Comparison of ENCODE assay signal across 24 cellular contexts in genomic region chr13:27126877-27127276, GRCh38. TPM values are rescaled to one million over a fixed set of nuclear protein-coding genes. Genes with fewer than 3 reads are reported as not detected.
A peak's percentile ranks its signal among the peaks of the same experiment; 100 is the strongest.
DNase-seq lines count a peak whose midpoint lies in the region; ATAC-seq and TF ChIP-seq lines count a peak whose summit lies in the region.
"Had no signal": no experiment of that assay in that cellular context is flagged by ENCODE, and none has a peak within 500 bp of the region (broad histone marks: within the 10 kb centered on the region; RNA-seq: fewer than 3 reads in every experiment).

No MANE protein-coding gene starts in this region.

- H3K27me3 Mint-ChIP-seq in activated T-cell treated with anti-CD3 and anti-CD28 coated beads, Interleukin-2, amount 50 U/mL, for 24 hours: no peaks in the 10 kb centered on the region
- H3K27me3 Mint-ChIP-seq in WTC11 (ENCODE audit: low read depth): no peaks in the 10 kb centered on the region
- H3K27me3 Mint-ChIP-seq in naive B cell: no peaks in the 10 kb centered on the region

- H3K4me3 ChIP-seq in GM12865 (ENCODE audit: low read depth, low read length): no peak overlapping the region
- H3K4me3 ChIP-seq: left lung, transverse colon had no signal

- H3K9me3 Mint-ChIP-seq in activated T-cell treated with anti-CD3 and anti-CD28 coated beads, Interleukin-2, amount 50 U/mL, for 24 hours: peaks cover 26% of the 10 kb centered on the region
- peaks cover 38% of the 10 kb centered on the region for H3K9me3 Mint-ChIP-seq in WTC11
- H3K9me3 Mint-ChIP-seq in naive B cell: peaks cover 5 to 29% (median 18%) of the 10 kb centered on the region in 7 donors

- TF ChIP-seq CTCF in GM12865 (IDR thresholded peaks at IDR 0.05; ENCODE audit: insufficient read depth, low read depth, low read length, missing control alignments): no peak
- TF ChIP-seq CTCF in WTC11 (IDR thresholded peaks at IDR 0.05): no peak

- peaks cover 79% of the 10 kb centered on the region for H3K4me1 Mint-ChIP-seq in activated T-cell treated with anti-CD3 and anti-CD28 coated beads, Interleukin-2, amount 50 U/mL, for 24 hours (ENCODE audit: low read depth)
- peaks cover 60% of the 10 kb centered on the region for H3K4me1 Mint-ChIP-seq in WTC11
- peaks cover 37 to 73% (median 73%) of the 10 kb centered on the region in 3 donors for H3K4me1 Mint-ChIP-seq in naive B cell

- ATAC-seq in WTC11: no peak
- peak; percentile 64 to 70 for ATAC-seq in naive B cell (ENCODE audit: low read depth in 2 of 2)
- ATAC-seq in HG02970 (IDR thresholded peaks at IDR 0.05; ENCODE audit: low FRiP score, unreplicated experiment): no peak
- no peak for ATAC-seq in HG02678 (IDR thresholded peaks at IDR 0.05; ENCODE audit: unreplicated experiment)
- ATAC-seq: left lung, SK-N-SH treated with all-trans-retinoic acid at 6 μM for 48 hours had no signal

- no peak for DNase-seq in activated T-cell treated with anti-CD3 and anti-CD28 coated beads, Interleukin-2, amount 50 U/mL, for 24 hours
- DNase-seq in activated T-cell treated with anti-CD3 and anti-CD28 coated beads for 4 hours (no peak), GM12865 (ENCODE audit: low read depth) (peak; percentile 41), WTC11 (ENCODE audit: low spot score) (no peak), naive B cell (no peak), activated gamma-delta T cell treated with Interleukin-2 at 50 U/mL for 16 hours (no peak)
- DNase-seq: activated CD4-positive, alpha-beta T cell treated with anti-CD3 and anti-CD28 coated beads for 4 hours; activated CD8-positive, alpha-beta memory T cell treated with anti-CD3 and anti-CD28 coated beads, Interleukin-2, amount 50 U/mL, for 4 hours; activated gamma-delta T cell; amygdala; BE2C; DMS153; effector CD4-positive, alpha-beta T cell; KBM-7; left lung; NCI-H1436; NCI-H2081 treated with DMSO at 0.1 percent for 48 hours; NCI-H446 treated with DMSO at 0.1 percent for 48 hours; nucleus accumbens; OCI-M1; transverse colon had no signal

- H3K36me3 Mint-ChIP-seq in activated T-cell treated with anti-CD3 and anti-CD28 coated beads, Interleukin-2, amount 50 U/mL, for 24 hours (ENCODE audit: low read depth): peaks cover 81% of the 10 kb centered on the region
- peaks cover 42% of the 10 kb centered on the region for H3K36me3 Mint-ChIP-seq in WTC11
- H3K36me3 Mint-ChIP-seq in naive B cell: peaks cover 23 to 30% of the 10 kb centered on the region in 2 donors

- H3K27ac Mint-ChIP-seq in activated T-cell treated with anti-CD3 and anti-CD28 coated beads, Interleukin-2, amount 50 U/mL, for 24 hours: peak overlapping the region; percentile 13
- H3K27ac Mint-ChIP-seq in WTC11 (peak overlapping the region; percentile 22; the same call in 1 of the 2 replicates), naive B cell (peak overlapping the region in 3 of 6 donors; percentile 16 to 23 (median 22))

- CTCF ChIA-PET in WTC11 (lab: Charles Lee): no interaction called here

- POLR2A ChIA-PET in WTC11 (lab: Charles Lee): no interaction called here

- H3K4me3 Mint-ChIP-seq in activated T-cell treated with anti-CD3 and anti-CD28 coated beads, Interleukin-2, amount 50 U/mL, for 24 hours: no peak overlapping the region
- no peak overlapping the region for H3K4me3 Mint-ChIP-seq in WTC11
- H3K4me3 Mint-ChIP-seq in naive B cell: peak overlapping the region in 4 of 8 donors; percentile 5 to 43 (median 22)

TF ChIP-seq in WTC11, 78 proteins besides CTCF, POLR2A, EP300 and RAD21:
- TF ChIP-seq SMAD3 (CRISPR knock-in tag; IDR thresholded peaks at IDR 0.05; ENCODE audit: borderline replicate concordance): no peak
- TF ChIP-seq, protein P1, sequence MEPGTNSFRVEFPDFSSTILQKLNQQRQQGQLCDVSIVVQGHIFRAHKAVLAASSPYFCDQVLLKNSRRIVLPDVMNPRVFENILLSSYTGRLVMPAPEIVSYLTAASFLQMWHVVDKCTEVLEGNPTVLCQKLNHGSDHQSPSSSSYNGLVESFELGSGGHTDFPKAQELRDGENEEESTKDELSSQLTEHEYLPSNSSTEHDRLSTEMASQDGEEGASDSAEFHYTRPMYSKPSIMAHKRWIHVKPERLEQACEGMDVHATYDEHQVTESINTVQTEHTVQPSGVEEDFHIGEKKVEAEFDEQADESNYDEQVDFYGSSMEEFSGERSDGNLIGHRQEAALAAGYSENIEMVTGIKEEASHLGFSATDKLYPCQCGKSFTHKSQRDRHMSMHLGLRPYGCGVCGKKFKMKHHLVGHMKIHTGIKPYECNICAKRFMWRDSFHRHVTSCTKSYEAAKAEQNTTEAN (CRISPR knock-in tag; IDR thresholded peaks at IDR 0.05): no peak
- TF ChIP-seq SMAD4 (CRISPR knock-in tag; IDR thresholded peaks at IDR 0.05): no peak
- TF ChIP-seq NR3C1 (CRISPR knock-in tag; conservative IDR thresholded peaks at IDR 0.05; ENCODE audit: low read depth): no peak
- TF ChIP-seq, protein P2, sequence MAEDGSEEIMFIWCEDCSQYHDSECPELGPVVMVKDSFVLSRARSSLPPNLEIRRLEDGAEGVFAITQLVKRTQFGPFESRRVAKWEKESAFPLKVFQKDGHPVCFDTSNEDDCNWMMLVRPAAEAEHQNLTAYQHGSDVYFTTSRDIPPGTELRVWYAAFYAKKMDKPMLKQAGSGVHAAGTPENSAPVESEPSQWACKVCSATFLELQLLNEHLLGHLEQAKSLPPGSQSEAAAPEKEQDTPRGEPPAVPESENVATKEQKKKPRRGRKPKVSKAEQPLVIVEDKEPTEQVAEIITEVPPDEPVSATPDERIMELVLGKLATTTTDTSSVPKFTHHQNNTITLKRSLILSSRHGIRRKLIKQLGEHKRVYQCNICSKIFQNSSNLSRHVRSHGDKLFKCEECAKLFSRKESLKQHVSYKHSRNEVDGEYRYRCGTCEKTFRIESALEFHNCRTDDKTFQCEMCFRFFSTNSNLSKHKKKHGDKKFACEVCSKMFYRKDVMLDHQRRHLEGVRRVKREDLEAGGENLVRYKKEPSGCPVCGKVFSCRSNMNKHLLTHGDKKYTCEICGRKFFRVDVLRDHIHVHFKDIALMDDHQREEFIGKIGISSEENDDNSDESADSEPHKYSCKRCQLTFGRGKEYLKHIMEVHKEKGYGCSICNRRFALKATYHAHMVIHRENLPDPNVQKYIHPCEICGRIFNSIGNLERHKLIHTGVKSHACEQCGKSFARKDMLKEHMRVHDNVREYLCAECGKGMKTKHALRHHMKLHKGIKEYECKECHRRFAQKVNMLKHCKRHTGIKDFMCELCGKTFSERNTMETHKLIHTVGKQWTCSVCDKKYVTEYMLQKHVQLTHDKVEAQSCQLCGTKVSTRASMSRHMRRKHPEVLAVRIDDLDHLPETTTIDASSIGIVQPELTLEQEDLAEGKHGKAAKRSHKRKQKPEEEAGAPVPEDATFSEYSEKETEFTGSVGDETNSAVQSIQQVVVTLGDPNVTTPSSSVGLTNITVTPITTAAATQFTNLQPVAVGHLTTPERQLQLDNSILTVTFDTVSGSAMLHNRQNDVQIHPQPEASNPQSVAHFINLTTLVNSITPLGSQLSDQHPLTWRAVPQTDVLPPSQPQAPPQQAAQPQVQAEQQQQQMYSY (CRISPR knock-in tag; IDR thresholded peaks at IDR 0.05): no peak
- no peak for TF ChIP-seq NR1H2 (CRISPR knock-in tag; IDR thresholded peaks at IDR 0.05)
- TF ChIP-seq OVOL2 (CRISPR knock-in tag; IDR thresholded peaks at IDR 0.05; ENCODE audit: borderline replicate concordance): no peak
- TF ChIP-seq ATF1 (CRISPR knock-in tag; IDR thresholded peaks at IDR 0.05): no peak
- no peak for TF ChIP-seq ZNF423 (CRISPR knock-in tag; IDR thresholded peaks at IDR 0.05)
- no peak for TF ChIP-seq ZNF317 (CRISPR knock-in tag; IDR thresholded peaks at IDR 0.05; ENCODE audit: borderline replicate concordance, low read depth)
- TF ChIP-seq ZNF671 (CRISPR knock-in tag; IDR thresholded peaks at IDR 0.05): no peak
- no peak for TF ChIP-seq ERG (CRISPR knock-in tag; IDR thresholded peaks at IDR 0.05)
- TF ChIP-seq ZNF121 (CRISPR knock-in tag; IDR thresholded peaks at IDR 0.05): no peak
TF ChIP-seq in WTC11: peak in this region for 0.

RNA-seq across cellular contexts. Expression of gene USP12, which starts 44.7 kb away (rescaled TPM):
- 23.1 to 26.1 TPM (median 25.1 TPM) in 3 replicates for total RNA-seq in WTC11 (2021)
- 10 to 100 TPM; 49.1 to 91.6 (median 58.2) TPM for polyA plus RNA-seq in naive B cell (ENCODE audit: low read depth in 6 of 6)

Comparison
In these comparisons a context has a peak if more than half of its experiments do, and no peak if none do; other contexts are left out.
1. ATAC-seq: peak in naive B cell (2 of 2); none in WTC11 (single experiment), HG02970 (single experiment) and HG02678 (single experiment).